ENCODE assay signal across 16 cellular contexts in the genomic region with DNA sequence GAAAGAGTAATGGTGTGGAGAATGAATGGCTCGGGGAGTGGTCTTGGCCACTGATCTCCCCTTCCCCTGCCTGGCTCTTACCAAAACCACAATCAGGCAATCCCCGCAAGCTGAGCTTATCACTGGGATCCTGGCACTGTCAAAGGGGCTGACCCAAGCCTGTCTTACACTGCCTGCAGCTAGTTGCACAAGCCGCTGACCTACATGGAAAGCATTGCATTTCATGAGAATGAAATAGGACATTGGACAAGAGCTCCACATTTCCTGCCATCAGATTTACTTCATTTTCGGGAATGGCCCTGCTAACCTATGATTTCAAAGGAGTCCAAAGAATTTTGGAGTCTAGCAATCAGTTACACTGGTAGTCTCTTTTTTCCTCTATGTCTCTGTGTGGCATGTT.
A peak's percentile ranks its signal among the peaks of the same experiment; 100 is the strongest.
DNase-seq lines count a peak whose midpoint lies in the region; ATAC-seq and TF ChIP-seq lines count a peak whose summit lies in the region.
"Had no signal": no experiment of that assay in that cellular context is flagged by ENCODE, and none has a peak within 500 bp of the region (broad histone marks: within the 10 kb centered on the region; RNA-seq: fewer than 3 reads in every experiment).

No MANE protein-coding gene starts in this region.

- no peaks in the 10 kb centered on the region for H3K36me3 Mint-ChIP-seq in natural killer cell treated with Interleukin-12 subunit alpha and Interleukin-12 subunit beta and Interleukin-15 and Interleukin-18, amount 100 ng/mL, for 72 hours
- H3K36me3 Mint-ChIP-seq: CD14-positive monocyte had no signal

- no peak overlapping the region for H3K4me3 Mint-ChIP-seq in natural killer cell treated with Interleukin-12 subunit alpha and Interleukin-12 subunit beta and Interleukin-15 and Interleukin-18, amount 100 ng/mL, for 72 hours
- H3K4me3 Mint-ChIP-seq: CD14-positive monocyte, HFFc6 had no signal

- H3K27ac ChIP-seq in body of pancreas (no peak overlapping the region), left lung (no peak overlapping the region), sigmoid colon (peak overlapping the region in 1 of 4 donors; percentile 55)
- H3K27ac ChIP-seq: KMS-11, SJCRH30 had no signal

- intact Hi-C loops in body of pancreas (cut with DNase I): no loop called here
- intact Hi-C loops in left lung (cut with DNase I): no loop called here
- intact Hi-C loops in sigmoid colon (cut with DNase I): no loop called here

- H3K27me3 ChIP-seq in body of pancreas (no peaks in the 10 kb centered on the region), left lung (no peaks in the 10 kb centered on the region), sigmoid colon (no peaks in the 10 kb centered on the region)
- H3K27me3 ChIP-seq: SJCRH30 had no signal

- H3K4me1 Mint-ChIP-seq in natural killer cell treated with Interleukin-12 subunit alpha and Interleukin-12 subunit beta and Interleukin-15 and Interleukin-18, amount 100 ng/mL, for 72 hours (ENCODE audit: low read depth in 2 of 2): no peaks in the 10 kb centered on the region

- peak; percentile 3 for DNase-seq in G401 (ENCODE audit: low spot score)
- peak in 3 of 4 donors; percentile 22 to 45 (median 33) for DNase-seq in body of pancreas
- DNase-seq in left lung: no peak
- DNase-seq in sigmoid colon: peak; percentile 78
- no peak for DNase-seq in GM13976 (ENCODE audit: low spot score)
- DNase-seq in natural killer cell treated with Interleukin-12 subunit alpha and Interleukin-12 subunit beta and Interleukin-15 and Interleukin-18, amount 100 ng/mL, for 72 hours (ENCODE audit: low spot score): no peak
- DNase-seq in NCI-H226: no peak
- DNase-seq: COR-L47, HFFc6, NCI-H1105, NCI-H1694 treated with DMSO at 0.1 percent for 48 hours, NCI-H345, NCI-H69, SJCRH30 had no signal

- H3K36me3 ChIP-seq in body of pancreas (replicated peaks in 1 of 2; ENCODE audit: insufficient read depth in 1 of 2, low read depth in 2 of 2) (no peaks in the 10 kb centered on the region), left lung (no peaks in the 10 kb centered on the region), sigmoid colon (no peaks in the 10 kb centered on the region)
- H3K36me3 ChIP-seq: SJCRH30 had no signal

- H3K9me3 Mint-ChIP-seq in natural killer cell treated with Interleukin-12 subunit alpha and Interleukin-12 subunit beta and Interleukin-15 and Interleukin-18, amount 100 ng/mL, for 72 hours: no peaks in the 10 kb centered on the region
- H3K9me3 Mint-ChIP-seq: HFFc6 had no signal

- ATAC-seq in body of pancreas (peak; percentile 42), left lung (peak; percentile 26)
- no peak for ATAC-seq in natural killer cell treated with Interleukin-12 subunit alpha and Interleukin-12 subunit beta and Interleukin-15 and Interleukin-18, amount 100 ng/mL, for 72 hours

- no peaks in the 10 kb centered on the region for H3K9me3 ChIP-seq in body of pancreas
- no peaks in the 10 kb centered on the region for H3K9me3 ChIP-seq in left lung
- no peaks in the 10 kb centered on the region for H3K9me3 ChIP-seq in sigmoid colon
- H3K9me3 ChIP-seq: SJCRH30 had no signal

- TF ChIP-seq POLR2A in body of pancreas (IDR thresholded peaks at IDR 0.05) (no peak), sigmoid colon (IDR thresholded peaks at IDR 0.05) (no peak)

- H3K4me3 ChIP-seq in body of pancreas (no peak overlapping the region), left lung (no peak overlapping the region), sigmoid colon (no peak overlapping the region)
- H3K4me3 ChIP-seq: SJCRH30 had no signal

- TF ChIP-seq CTCF in body of pancreas (IDR thresholded peaks at IDR 0.05): no peak
- TF ChIP-seq CTCF in left lung (IDR thresholded peaks at IDR 0.05): no peak
- TF ChIP-seq CTCF in sigmoid colon (IDR thresholded peaks at IDR 0.05): no peak
- TF ChIP-seq CTCF in GM13976 (IDR thresholded peaks at IDR 0.05; ENCODE audit: borderline replicate concordance, control extremely low read depth, extremely low read depth, insufficient read depth, missing control alignments): no peak

- H3K27ac Mint-ChIP-seq in natural killer cell treated with Interleukin-12 subunit alpha and Interleukin-12 subunit beta and Interleukin-15 and Interleukin-18, amount 100 ng/mL, for 72 hours: no peak overlapping the region
- H3K27ac Mint-ChIP-seq: CD14-positive monocyte, HFFc6 had no signal

- 66 to 75% methylated on average over 4 of the region's 4 CpGs for WGBS in body of pancreas, 2 donors
- WGBS in sigmoid colon, 2 donors: 86 to 92% methylated on average over 4 of the region's 4 CpGs

- no peaks in the 10 kb centered on the region for H3K27me3 Mint-ChIP-seq in natural killer cell treated with Interleukin-12 subunit alpha and Interleukin-12 subunit beta and Interleukin-15 and Interleukin-18, amount 100 ng/mL, for 72 hours

- TF ChIP-seq EP300 in sigmoid colon (IDR thresholded peaks at IDR 0.05): no peak

- in situ Hi-C loops in G401 (cut with HindIII; ENCODE audit: low sequenced_read_pairs): no loop called here
- in situ Hi-C loops in GM13976 (cut with MboI; ENCODE audit: low sequenced_read_pairs, unreplicated experiment): no loop called here

- H3K4me1 ChIP-seq in body of pancreas (no peaks in the 10 kb centered on the region), left lung (no peaks in the 10 kb centered on the region), sigmoid colon (no peaks in the 10 kb centered on the region)
- H3K4me1 ChIP-seq: SJCRH30 had no signal

Comparison
In these comparisons a context has a peak if more than half of its experiments do, and no peak if none do; other contexts are left out.
1. DNase-seq: peak in G401 (single experiment), body of pancreas (3 of 4) and sigmoid colon (single experiment); none in left lung (0 of 2), GM13976 (single experiment), natural killer cell treated with Interleukin-12 subunit alpha and Interleukin-12 subunit beta and Interleukin-15 and Interleukin-18, amount 100 ng/mL, for 72 hours (single experiment) and NCI-H226 (single experiment).
2. ATAC-seq: peak in body of pancreas (single experiment) and left lung (single experiment); none in natural killer cell treated with Interleukin-12 subunit alpha and Interleukin-12 subunit beta and Interleukin-15 and Interleukin-18, amount 100 ng/mL, for 72 hours (0 of 2).